1 cellular context compared by ENCODE assay signal in genomic region chr2:17593841-17594482, GRCh38.
A peak's percentile ranks its signal among the peaks of the same experiment; 100 is the strongest.
TF ChIP-seq lines count a peak whose summit lies in the region.

No MANE protein-coding gene starts in this region.

TF ChIP-seq in K562, 482 proteins besides CTCF, POLR2A, EP300 and RAD21 (continued from another document):
- TF ChIP-seq, protein P1, sequence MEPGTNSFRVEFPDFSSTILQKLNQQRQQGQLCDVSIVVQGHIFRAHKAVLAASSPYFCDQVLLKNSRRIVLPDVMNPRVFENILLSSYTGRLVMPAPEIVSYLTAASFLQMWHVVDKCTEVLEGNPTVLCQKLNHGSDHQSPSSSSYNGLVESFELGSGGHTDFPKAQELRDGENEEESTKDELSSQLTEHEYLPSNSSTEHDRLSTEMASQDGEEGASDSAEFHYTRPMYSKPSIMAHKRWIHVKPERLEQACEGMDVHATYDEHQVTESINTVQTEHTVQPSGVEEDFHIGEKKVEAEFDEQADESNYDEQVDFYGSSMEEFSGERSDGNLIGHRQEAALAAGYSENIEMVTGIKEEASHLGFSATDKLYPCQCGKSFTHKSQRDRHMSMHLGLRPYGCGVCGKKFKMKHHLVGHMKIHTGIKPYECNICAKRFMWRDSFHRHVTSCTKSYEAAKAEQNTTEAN (CRISPR knock-in tag; IDR thresholded peaks at IDR 0.05): no peak
- no peak for TF ChIP-seq ZNF146 (CRISPR knock-in tag; IDR thresholded peaks at IDR 0.05; ENCODE audit: unreplicated experiment)
- peak; percentile 81 for TF ChIP-seq NCOR1 (IDR thresholded peaks at IDR 0.05)
- no peak for TF ChIP-seq ZFPM2 (CRISPR knock-in tag; IDR thresholded peaks at IDR 0.05)
- TF ChIP-seq, protein P2, sequence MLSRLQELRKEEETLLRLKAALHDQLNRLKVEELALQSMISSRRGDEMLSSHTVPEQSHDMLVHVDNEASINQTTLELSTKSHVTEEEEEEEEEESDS (CRISPR knock-in tag; IDR thresholded peaks at IDR 0.05): no peak
- peak; percentile 67 for TF ChIP-seq NFIC (IDR thresholded peaks at IDR 0.05)
- TF ChIP-seq TAL1 (IDR thresholded peaks at IDR 0.05): peak; percentile 88
- TF ChIP-seq HDGF (IDR thresholded peaks at IDR 0.05): no peak
- 0 out of 2 replicates have a peak, but pooled peaks have one; percentile 22 for TF ChIP-seq MTA1 (IDR thresholded peaks at IDR 0.05; ENCODE audit: borderline replicate concordance)
- TF ChIP-seq, protein P3, sequence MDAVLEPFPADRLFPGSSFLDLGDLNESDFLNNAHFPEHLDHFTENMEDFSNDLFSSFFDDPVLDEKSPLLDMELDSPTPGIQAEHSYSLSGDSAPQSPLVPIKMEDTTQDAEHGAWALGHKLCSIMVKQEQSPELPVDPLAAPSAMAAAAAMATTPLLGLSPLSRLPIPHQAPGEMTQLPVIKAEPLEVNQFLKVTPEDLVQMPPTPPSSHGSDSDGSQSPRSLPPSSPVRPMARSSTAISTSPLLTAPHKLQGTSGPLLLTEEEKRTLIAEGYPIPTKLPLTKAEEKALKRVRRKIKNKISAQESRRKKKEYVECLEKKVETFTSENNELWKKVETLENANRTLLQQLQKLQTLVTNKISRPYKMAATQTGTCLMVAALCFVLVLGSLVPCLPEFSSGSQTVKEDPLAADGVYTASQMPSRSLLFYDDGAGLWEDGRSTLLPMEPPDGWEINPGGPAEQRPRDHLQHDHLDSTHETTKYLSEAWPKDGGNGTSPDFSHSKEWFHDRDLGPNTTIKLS (IDR thresholded peaks at IDR 0.05; ENCODE audit: borderline replicate concordance, low read depth): peak; percentile 80; the same call in 1 of the 2 replicates
